Comparison of ENCODE assay signal across 12 cellular contexts in genomic region chr10:50635286-50635685, GRCh38. TPM values are rescaled to one million over a fixed set of nuclear protein-coding genes. Genes with fewer than 3 reads are reported as not detected.
A peak's percentile ranks its signal among the peaks of the same experiment; 100 is the strongest.
DNase-seq lines count a peak whose midpoint lies in the region; ATAC-seq, FAIRE-seq and TF ChIP-seq lines count a peak whose summit lies in the region.
"Had no signal": no experiment of that assay in that cellular context is flagged by ENCODE, and none has a peak within 500 bp of the region (broad histone marks: within the 10 kb centered on the region; RNA-seq: fewer than 3 reads in every experiment).

No MANE protein-coding gene starts in this region.

- FAIRE-seq in GM19239 (lab: Jason Lieb, UNC), result peak; percentile 56
- FAIRE-seq: HTR-8/SVneo had no signal

- ATAC-seq in GM18867 (IDR thresholded peaks at IDR 0.05; ENCODE audit: unreplicated experiment) (no peak), GM19467 (IDR thresholded peaks at IDR 0.05; ENCODE audit: unreplicated experiment) (no peak)

- H3K4me3 ChIP-seq in astrocyte of the cerebellum (ENCODE audit: low read depth, low read length), result no peak overlapping the region

- peak; percentile 47 for DNase-seq in A172 (ENCODE audit: low spot score)
- DNase-seq in GM19239 (ENCODE audit: insufficient read length, low spot score), result no peak
- peak; percentile 93 for DNase-seq in astrocyte of the cerebellum (ENCODE audit: low read depth)
- peak; percentile 69 for DNase-seq in glomerular visceral epithelial cell (ENCODE audit: extremely low spot score)
- no peak for DNase-seq in pons (ENCODE audit: low spot score)
- DNase-seq in OCI-M1 (lab: John Stamatoyannopoulos, UW), result no peak
- DNase-seq: activated naive CD4-positive, alpha-beta T cell treated with anti-CD3 and anti-CD28 coated beads, Interleukin-2, amount 50 U/mL, for 16 hours; NCI-H2171; nucleus accumbens had no signal

- in situ Hi-C loops in astrocyte of the cerebellum (cut with HindIII; ENCODE audit: low sequenced_read_pairs), result no loop called here

- no peak for TF ChIP-seq CTCF in astrocyte of the cerebellum (IDR thresholded peaks at IDR 0.05; ENCODE audit: low read depth, low read length, missing control alignments)

RNA-seq across cellular contexts. Expression of gene SGMS1, which starts 11.5 kb away (rescaled TPM):
- total RNA-seq in A172 (2014; rRNA removed; shearing (Covaris generic)), result 20.0 and 24.3 TPM in 2 replicates

Comparison
In these comparisons a context has a peak if more than half of its experiments do, and no peak if none do; other contexts are left out.
1. DNase-seq: peak in A172 (single experiment), astrocyte of the cerebellum (single experiment) and glomerular visceral epithelial cell (single experiment); none in GM19239 (single experiment), pons (single experiment) and OCI-M1 (single experiment).